Comparison of ENCODE assay signal across 1 cellular context in the genomic region with DNA sequence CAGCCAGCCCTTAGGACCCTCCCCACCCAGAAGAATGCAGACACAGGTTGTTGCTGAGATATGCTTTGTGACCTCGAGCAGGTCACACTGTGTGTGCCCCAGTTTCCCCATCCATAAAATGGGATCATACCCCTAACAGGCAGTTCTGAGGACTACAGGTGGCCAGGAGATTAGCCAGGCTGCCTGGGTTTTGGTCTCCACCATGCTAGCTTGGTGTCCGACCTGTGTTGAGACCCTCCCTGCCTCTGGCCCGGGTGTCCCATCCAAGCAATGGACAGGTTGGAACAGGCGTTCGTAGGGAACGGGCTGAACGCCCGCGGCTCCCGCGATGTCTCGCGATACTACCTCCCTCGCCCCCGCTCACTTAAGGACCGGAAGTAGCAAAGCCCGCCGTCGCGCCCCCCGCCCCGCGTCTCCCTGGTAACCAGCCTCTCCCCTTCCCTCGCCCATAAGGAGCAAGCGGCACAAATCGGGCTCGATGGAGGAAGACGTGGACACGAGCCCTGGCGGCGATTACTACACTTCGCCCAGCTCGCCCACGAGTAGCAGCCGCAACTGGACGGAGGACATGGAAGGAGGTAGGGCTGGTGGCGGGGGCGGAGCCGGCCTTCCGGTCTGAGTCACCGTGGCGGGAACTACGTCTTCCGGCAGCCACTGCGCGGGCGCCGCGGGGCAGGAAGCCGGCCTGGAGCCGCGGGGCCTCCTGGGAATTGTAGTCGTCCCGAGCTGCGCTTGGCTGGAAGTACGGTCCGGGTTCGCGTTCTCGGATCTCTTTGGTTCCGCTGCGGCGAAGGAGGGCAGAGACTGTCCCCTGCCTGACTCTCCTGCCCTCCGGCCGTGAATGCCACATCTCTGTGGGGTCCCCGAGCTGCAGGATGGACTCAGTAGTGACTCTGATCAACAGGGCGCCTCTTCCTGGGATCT.
TF ChIP-seq lines count a peak whose summit lies in the region.

No MANE protein-coding gene starts in this region.

TF ChIP-seq in HepG2, 621 proteins besides CTCF, POLR2A, EP300 and RAD21 (continued from another document and continues in another):
- TF ChIP-seq ZNF142 (CRISPR knock-in tag; IDR thresholded peaks at IDR 0.05): no peak
- TF ChIP-seq, protein P1, sequence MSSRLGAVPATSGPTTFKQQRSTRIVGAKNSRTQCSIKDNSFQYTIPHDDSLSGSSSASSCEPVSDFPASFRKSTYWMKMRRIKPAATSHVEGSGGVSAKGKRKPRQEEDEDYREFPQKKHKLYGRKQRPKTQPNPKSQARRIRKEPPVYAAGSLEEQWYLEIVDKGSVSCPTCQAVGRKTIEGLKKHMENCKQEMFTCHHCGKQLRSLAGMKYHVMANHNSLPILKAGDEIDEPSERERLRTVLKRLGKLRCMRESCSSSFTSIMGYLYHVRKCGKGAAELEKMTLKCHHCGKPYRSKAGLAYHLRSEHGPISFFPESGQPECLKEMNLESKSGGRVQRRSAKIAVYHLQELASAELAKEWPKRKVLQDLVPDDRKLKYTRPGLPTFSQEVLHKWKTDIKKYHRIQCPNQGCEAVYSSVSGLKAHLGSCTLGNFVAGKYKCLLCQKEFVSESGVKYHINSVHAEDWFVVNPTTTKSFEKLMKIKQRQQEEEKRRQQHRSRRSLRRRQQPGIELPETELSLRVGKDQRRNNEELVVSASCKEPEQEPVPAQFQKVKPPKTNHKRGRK (CRISPR knock-in tag; IDR thresholded peaks at IDR 0.05): no peak
- TF ChIP-seq, protein P2, sequence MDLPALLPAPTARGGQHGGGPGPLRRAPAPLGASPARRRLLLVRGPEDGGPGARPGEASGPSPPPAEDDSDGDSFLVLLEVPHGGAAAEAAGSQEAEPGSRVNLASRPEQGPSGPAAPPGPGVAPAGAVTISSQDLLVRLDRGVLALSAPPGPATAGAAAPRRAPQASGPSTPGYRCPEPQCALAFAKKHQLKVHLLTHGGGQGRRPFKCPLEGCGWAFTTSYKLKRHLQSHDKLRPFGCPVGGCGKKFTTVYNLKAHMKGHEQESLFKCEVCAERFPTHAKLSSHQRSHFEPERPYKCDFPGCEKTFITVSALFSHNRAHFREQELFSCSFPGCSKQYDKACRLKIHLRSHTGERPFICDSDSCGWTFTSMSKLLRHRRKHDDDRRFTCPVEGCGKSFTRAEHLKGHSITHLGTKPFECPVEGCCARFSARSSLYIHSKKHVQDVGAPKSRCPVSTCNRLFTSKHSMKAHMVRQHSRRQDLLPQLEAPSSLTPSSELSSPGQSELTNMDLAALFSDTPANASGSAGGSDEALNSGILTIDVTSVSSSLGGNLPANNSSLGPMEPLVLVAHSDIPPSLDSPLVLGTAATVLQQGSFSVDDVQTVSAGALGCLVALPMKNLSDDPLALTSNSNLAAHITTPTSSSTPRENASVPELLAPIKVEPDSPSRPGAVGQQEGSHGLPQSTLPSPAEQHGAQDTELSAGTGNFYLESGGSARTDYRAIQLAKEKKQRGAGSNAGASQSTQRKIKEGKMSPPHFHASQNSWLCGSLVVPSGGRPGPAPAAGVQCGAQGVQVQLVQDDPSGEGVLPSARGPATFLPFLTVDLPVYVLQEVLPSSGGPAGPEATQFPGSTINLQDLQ (CRISPR knock-in tag; IDR thresholded peaks at IDR 0.05): peak; percentile 38; the same call in 1 of the 2 replicates
- no peak for TF ChIP-seq SAFB2 (CRISPR knock-in tag; IDR thresholded peaks at IDR 0.05; ENCODE audit: borderline replicate concordance, low read depth)
- no peak for TF ChIP-seq MAFK (conservative IDR thresholded peaks at IDR 0.05 in 1 of 2, IDR thresholded peaks at IDR 0.05 in 1 of 2; ENCODE audit: low read length in 2 of 2)
- no peak for TF ChIP-seq ZNF232 (CRISPR knock-in tag; IDR thresholded peaks at IDR 0.05; ENCODE audit: borderline replicate concordance)
- TF ChIP-seq, protein P3, sequence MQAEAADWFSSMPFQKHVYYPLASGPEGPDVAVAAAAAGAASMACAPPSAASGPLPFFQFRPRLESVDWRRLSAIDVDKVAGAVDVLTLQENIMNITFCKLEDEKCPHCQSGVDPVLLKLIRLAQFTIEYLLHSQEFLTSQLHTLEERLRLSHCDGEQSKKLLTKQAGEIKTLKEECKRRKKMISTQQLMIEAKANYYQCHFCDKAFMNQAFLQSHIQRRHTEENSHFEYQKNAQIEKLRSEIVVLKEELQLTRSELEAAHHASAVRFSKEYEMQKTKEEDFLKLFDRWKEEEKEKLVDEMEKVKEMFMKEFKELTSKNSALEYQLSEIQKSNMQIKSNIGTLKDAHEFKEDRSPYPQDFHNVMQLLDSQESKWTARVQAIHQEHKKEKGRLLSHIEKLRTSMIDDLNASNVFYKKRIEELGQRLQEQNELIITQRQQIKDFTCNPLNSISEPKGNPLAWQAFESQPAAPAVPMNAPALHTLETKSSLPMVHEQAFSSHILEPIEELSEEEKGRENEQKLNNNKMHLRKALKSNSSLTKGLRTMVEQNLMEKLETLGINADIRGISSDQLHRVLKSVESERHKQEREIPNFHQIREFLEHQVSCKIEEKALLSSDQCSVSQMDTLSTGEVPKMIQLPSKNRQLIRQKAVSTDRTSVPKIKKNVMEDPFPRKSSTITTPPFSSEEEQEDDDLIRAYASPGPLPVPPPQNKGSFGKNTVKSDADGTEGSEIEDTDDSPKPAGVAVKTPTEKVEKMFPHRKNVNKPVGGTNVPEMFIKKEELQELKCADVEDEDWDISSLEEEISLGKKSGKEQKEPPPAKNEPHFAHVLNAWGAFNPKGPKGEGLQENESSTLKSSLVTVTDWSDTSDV (CRISPR knock-in tag; IDR thresholded peaks at IDR 0.05): no peak
- TF ChIP-seq FLYWCH1 (CRISPR knock-in tag; IDR thresholded peaks at IDR 0.05): no peak
- no peak for TF ChIP-seq NFE2L2 (IDR thresholded peaks at IDR 0.05; ENCODE audit: low read length)
- no peak for TF ChIP-seq SATB2 (CRISPR knock-in tag; IDR thresholded peaks at IDR 0.05)
- no peak for TF ChIP-seq EED (CRISPR knock-in tag; IDR thresholded peaks at IDR 0.05)
- TF ChIP-seq CC2D1A (CRISPR knock-in tag; IDR thresholded peaks at IDR 0.05): no peak
- no peak for TF ChIP-seq SMARCE1 (IDR thresholded peaks at IDR 0.05; ENCODE audit: borderline replicate concordance)
- TF ChIP-seq, protein P4, sequence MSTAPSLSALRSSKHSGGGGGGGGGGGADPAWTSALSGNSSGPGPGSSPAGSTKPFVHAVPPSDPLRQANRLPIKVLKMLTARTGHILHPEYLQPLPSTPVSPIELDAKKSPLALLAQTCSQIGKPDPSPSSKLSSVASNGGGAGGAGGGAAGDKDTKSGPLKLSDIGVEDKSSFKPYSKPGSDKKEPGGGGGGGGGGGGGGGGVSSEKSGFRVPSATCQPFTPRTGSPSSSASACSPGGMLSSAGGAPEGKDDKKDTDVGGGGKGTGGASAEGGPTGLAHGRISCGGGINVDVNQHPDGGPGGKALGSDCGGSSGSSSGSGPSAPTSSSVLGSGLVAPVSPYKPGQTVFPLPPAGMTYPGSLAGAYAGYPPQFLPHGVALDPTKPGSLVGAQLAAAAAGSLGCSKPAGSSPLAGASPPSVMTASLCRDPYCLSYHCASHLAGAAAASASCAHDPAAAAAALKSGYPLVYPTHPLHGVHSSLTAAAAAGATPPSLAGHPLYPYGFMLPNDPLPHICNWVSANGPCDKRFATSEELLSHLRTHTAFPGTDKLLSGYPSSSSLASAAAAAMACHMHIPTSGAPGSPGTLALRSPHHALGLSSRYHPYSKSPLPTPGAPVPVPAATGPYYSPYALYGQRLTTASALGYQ (CRISPR knock-in tag; IDR thresholded peaks at IDR 0.05): no peak; the same call in 1 of the 2 replicates
- TF ChIP-seq, protein P5, sequence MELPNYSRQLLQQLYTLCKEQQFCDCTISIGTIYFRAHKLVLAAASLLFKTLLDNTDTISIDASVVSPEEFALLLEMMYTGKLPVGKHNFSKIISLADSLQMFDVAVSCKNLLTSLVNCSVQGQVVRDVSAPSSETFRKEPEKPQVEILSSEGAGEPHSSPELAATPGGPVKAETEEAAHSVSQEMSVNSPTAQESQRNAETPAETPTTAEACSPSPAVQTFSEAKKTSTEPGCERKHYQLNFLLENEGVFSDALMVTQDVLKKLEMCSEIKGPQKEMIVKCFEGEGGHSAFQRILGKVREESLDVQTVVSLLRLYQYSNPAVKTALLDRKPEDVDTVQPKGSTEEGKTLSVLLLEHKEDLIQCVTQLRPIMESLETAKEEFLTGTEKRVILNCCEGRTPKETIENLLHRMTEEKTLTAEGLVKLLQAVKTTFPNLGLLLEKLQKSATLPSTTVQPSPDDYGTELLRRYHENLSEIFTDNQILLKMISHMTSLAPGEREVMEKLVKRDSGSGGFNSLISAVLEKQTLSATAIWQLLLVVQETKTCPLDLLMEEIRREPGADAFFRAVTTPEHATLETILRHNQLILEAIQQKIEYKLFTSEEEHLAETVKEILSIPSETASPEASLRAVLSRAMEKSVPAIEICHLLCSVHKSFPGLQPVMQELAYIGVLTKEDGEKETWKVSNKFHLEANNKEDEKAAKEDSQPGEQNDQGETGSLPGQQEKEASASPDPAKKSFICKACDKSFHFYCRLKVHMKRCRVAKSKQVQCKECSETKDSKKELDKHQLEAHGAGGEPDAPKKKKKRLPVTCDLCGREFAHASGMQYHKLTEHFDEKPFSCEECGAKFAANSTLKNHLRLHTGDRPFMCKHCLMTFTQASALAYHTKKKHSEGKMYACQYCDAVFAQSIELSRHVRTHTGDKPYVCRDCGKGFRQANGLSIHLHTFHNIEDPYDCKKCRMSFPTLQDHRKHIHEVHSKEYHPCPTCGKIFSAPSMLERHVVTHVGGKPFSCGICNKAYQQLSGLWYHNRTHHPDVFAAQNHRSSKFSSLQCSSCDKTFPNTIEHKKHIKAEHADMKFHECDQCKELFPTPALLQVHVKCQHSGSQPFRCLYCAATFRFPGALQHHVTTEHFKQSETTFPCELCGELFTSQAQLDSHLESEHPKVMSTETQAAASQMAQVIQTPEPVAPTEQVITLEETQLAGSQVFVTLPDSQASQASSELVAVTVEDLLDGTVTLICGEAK (IDR thresholded peaks at IDR 0.05): peak; percentile 76
- TF ChIP-seq, protein P5 (CRISPR knock-in tag; IDR thresholded peaks at IDR 0.05): peak; percentile 36; the same call in 1 of the 2 replicates
- no peak for TF ChIP-seq MTF1 (CRISPR knock-in tag; IDR thresholded peaks at IDR 0.05)
- no peak; the same call in 1 of the 2 replicates for TF ChIP-seq MXD3 (CRISPR knock-in tag; IDR thresholded peaks at IDR 0.05)
- TF ChIP-seq ZNF713 (CRISPR knock-in tag; IDR thresholded peaks at IDR 0.05): no peak
